In genomic region chr2:68385232-68385906, GRCh38 we compare ENCODE assay signal across 8 cellular contexts. TPM values are rescaled to one million over a fixed set of nuclear protein-coding genes. Genes with fewer than 3 reads are reported as not detected.
DNase-seq lines count a peak whose midpoint lies in the region; ATAC-seq and TF ChIP-seq lines count a peak whose summit lies in the region.
"Had no signal": no experiment of that assay in that cellular context is flagged by ENCODE, and none has a peak within 500 bp of the region (broad histone marks: within the 10 kb centered on the region; RNA-seq: fewer than 3 reads in every experiment).

No MANE protein-coding gene starts in this region.

- POLR2A ChIA-PET in naive thymus-derived CD8-positive, alpha-beta T cell (lab: Charles Lee): no interaction called here

- H3K4me1 ChIP-seq in H9 (ENCODE audit: insufficient read depth, low read length): no peaks in the 10 kb centered on the region

- H3K4me3 Mint-ChIP-seq in naive thymus-derived CD8-positive, alpha-beta T cell: peak overlapping the region in 3 of 10 donors; percentile 39 to 67 (median 54)
- no peak overlapping the region for H3K4me3 Mint-ChIP-seq in H9

- peak; percentile 70 for ATAC-seq in GM18867 (IDR thresholded peaks at IDR 0.05; ENCODE audit: unreplicated experiment)
- ATAC-seq in naive thymus-derived CD8-positive, alpha-beta T cell: peak; percentile 46 to 59

- H3K4me1 Mint-ChIP-seq in naive thymus-derived CD8-positive, alpha-beta T cell: peaks cover 13 to 89% (median 29%) of the 10 kb centered on the region in 4 donors
- H3K4me1 Mint-ChIP-seq in H9: peaks cover 3 to 4% of the 10 kb centered on the region in 2 experiments

- no peaks in the 10 kb centered on the region for H3K36me3 ChIP-seq in H7 (replicated peaks; ENCODE audit: control insufficient read depth, insufficient read depth, low read length)

- no peak overlapping the region for H3K56ac ChIP-seq in H9 (ENCODE audit: insufficient read length, low read depth, low read length)

- no peak overlapping the region for H4K91ac ChIP-seq in H9 (ENCODE audit: insufficient read length, low read depth, low read length)

- no peaks in the 10 kb centered on the region for H3K79me1 ChIP-seq in H9 (ENCODE audit: insufficient read depth, low read depth, low read length, poor library complexity, severe bottlenecking)

- H3K4me2 ChIP-seq in H9 (ENCODE audit: insufficient read depth, insufficient read length, low read length): no peak overlapping the region

- no peaks in the 10 kb centered on the region; the same call in 1 of the 2 replicates for H3K27me3 ChIP-seq in H7 (ENCODE audit: control insufficient read depth, insufficient read depth, low read length)
- no peaks in the 10 kb centered on the region for H3K27me3 ChIP-seq in H9 (ENCODE audit: insufficient read depth, low read length)

- H3K27ac ChIP-seq in H9 (ENCODE audit: insufficient read length, low read depth, low read length): no peak overlapping the region

- no peak overlapping the region for H3T11ph ChIP-seq in H9 (ENCODE audit: low read length)

- H3K9ac ChIP-seq in H9 (ENCODE audit: extremely low read depth, insufficient read length, low read length): no peak overlapping the region

- no peak overlapping the region for H2BK5ac ChIP-seq in H9 (ENCODE audit: insufficient read length, low read length)

- no peaks in the 10 kb centered on the region for H3K9me3 ChIP-seq in H9 (ENCODE audit: control insufficient read depth, low read depth, low read length)

- H3K9me3 Mint-ChIP-seq in naive thymus-derived CD8-positive, alpha-beta T cell: no peaks in the 10 kb centered on the region
- H3K9me3 Mint-ChIP-seq in H9: no peaks in the 10 kb centered on the region

- no peak overlapping the region for H3K23ac ChIP-seq in H9 (ENCODE audit: insufficient read length, low read depth, low read length)

- DNase-seq in H7: peak; percentile 2
- peak; percentile 57 for DNase-seq in NCI-H2171 treated with DMSO at 0.1 percent for 48 hours (lab: John Stamatoyannopoulos, UW)
- peak in 1 of 10 donors; percentile 40 for DNase-seq in naive thymus-derived CD8-positive, alpha-beta T cell
- DNase-seq in H9: no peak
- DNase-seq in SW 1271 (lab: John Stamatoyannopoulos, UW): no peak
- DNase-seq in NCI-H1048 (lab: John Stamatoyannopoulos, UW): no peak

- no peaks in the 10 kb centered on the region for H3K23me2 ChIP-seq in H9 (ENCODE audit: insufficient read length, low read depth, low read length, poor library complexity, severe bottlenecking)

- H4K5ac ChIP-seq in H9 (ENCODE audit: insufficient read length, low read depth, low read length): no peak overlapping the region

- H3K18ac ChIP-seq in H9 (ENCODE audit: insufficient read length, low read depth, low read length): no peak overlapping the region

- H2BK120ac ChIP-seq in H9 (ENCODE audit: low read depth, low read length, poor library complexity, severe bottlenecking): no peak overlapping the region

- no peak overlapping the region for H2BK15ac ChIP-seq in H9 (ENCODE audit: low read depth, low read length)

- no peak overlapping the region for H2AFZ ChIP-seq in H9 (ENCODE audit: low read length)

- no peak overlapping the region for H3K4me3 ChIP-seq in H7 (ENCODE audit: insufficient read depth, low read depth, low read length)
- H3K4me3 ChIP-seq: skin epidermis had no signal

- TF ChIP-seq CTCF in H9 (conservative IDR thresholded peaks at IDR 0.05): no peak

- H2AK5ac ChIP-seq in H9 (ENCODE audit: insufficient read length, low read length): no peak overlapping the region

- H3K14ac ChIP-seq in H9 (ENCODE audit: insufficient read depth, low read length): no peak overlapping the region

- H2BK20ac ChIP-seq in H9 (ENCODE audit: low read depth, low read length, poor library complexity, severe bottlenecking): no peak overlapping the region

- no peaks in the 10 kb centered on the region for H4K20me1 ChIP-seq in H9 (ENCODE audit: control insufficient read depth, insufficient read depth, insufficient read length)

- no peak overlapping the region for H3K4ac ChIP-seq in H9 (ENCODE audit: low read depth, low read length)

- WGBS in H9 (ENCODE audit: extremely low coverage, insufficient read length, low lambda C conversion rate): no CpG with 5 or more reads among the region's 2 CpGs

- no peak overlapping the region for H2BK12ac ChIP-seq in H9 (ENCODE audit: insufficient read length, low read depth, low read length)

- no peaks in the 10 kb centered on the region for H3K79me2 ChIP-seq in H9 (ENCODE audit: insufficient read depth, low read length)

- peaks cover 0 to 5% (median 0%) of the 10 kb centered on the region in 5 donors for H3K27me3 Mint-ChIP-seq in naive thymus-derived CD8-positive, alpha-beta T cell
- peaks cover 9% of the 10 kb centered on the region for H3K27me3 Mint-ChIP-seq in H9 (ENCODE audit: low read depth)

- peak overlapping the region in 6 of 10 donors; percentile 7 to 85 (median 62) for H3K27ac Mint-ChIP-seq in naive thymus-derived CD8-positive, alpha-beta T cell
- no peak overlapping the region for H3K27ac Mint-ChIP-seq in H9

- H4K8ac ChIP-seq in H9 (replicated peaks; ENCODE audit: insufficient read length, low read depth, low read length): no peak overlapping the region

- H3K36me3 Mint-ChIP-seq in naive thymus-derived CD8-positive, alpha-beta T cell: no peaks in the 10 kb centered on the region
- no peaks in the 10 kb centered on the region for H3K36me3 Mint-ChIP-seq in H9 (ENCODE audit: insufficient read depth in 1 of 3, low read depth in 3 of 3)

RNA-seq across cellular contexts. Expression of gene PLEK, which starts 20.3 kb away (rescaled TPM):
- not detected in 2 replicates for total RNA-seq in H7 (2014; rRNA removed; shearing (Covaris generic))
- total RNA-seq in naive thymus-derived CD8-positive, alpha-beta T cell: 1 to 10 TPM; 3.9 TPM
- polyA plus RNA-seq in naive thymus-derived CD8-positive, alpha-beta T cell: 100 to 1,000 TPM in 1 of 3 donors, 1 to 10 TPM in 2; 2.6 to 148 (median 3.0) TPM
- not detected in 2 replicates for total RNA-seq in H9 (2021)

Comparison
In these comparisons a context has a peak if more than half of its experiments do, and no peak if none do; other contexts are left out.
1. DNase-seq: peak in H7 (single experiment) and NCI-H2171 treated with DMSO at 0.1 percent for 48 hours (single experiment); none in H9 (single experiment), SW 1271 (0 of 2) and NCI-H1048 (single experiment).
2. H3K27ac Mint-ChIP-seq: peak in naive thymus-derived CD8-positive, alpha-beta T cell (6 of 10); none in H9 (0 of 3).